ENCODE assay signal across 8 cellular contexts in the genomic region with DNA sequence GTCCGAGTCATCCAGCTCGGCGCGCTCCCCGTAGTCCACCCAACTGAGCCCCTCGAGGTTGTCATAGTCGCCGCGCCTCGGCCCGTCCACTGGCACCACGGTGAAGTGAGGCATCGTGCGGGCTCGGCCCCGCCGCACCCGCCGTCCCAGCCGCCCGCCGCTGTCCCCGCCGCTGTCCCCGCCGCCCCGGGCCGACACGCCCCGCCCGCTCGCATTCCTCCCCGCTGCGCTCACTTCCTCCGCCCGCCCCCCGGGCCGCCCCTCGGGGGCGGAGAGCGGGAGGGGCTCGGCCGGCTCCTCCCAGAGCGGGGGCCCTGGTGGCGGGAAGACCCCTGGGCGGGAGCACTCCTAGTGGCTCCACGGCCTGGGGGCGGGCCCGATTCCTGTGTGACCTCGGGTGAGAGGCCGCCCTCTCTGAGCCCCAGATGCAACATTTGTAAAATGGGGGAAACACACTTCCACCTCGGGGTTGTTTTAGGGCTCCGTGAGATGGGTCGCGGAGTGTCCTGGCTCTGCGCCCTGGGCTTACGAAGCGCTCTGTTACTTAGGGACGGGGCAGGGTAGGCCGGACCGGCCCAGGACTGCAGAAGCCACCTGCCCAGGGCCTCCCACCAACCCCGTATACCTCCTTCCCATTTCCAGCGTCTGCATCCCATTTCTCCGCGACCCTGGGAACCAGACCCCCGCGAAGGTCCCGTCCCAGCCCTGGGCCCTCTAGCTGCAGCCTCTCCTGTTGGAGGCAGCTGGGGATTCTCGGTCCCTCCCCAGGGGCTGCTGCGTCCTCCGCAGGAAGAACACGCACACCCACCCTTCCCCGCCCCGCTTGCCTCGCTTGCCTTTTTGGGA. TPM values are rescaled to one million over a fixed set of nuclear protein-coding genes. Genes with fewer than 3 reads are reported as not detected.
DNase-seq lines count a peak whose midpoint lies in the region; ATAC-seq and TF ChIP-seq lines count a peak whose summit lies in the region.

A gene (minus strand): TSS at position 198 of the 846 bp plus-strand sequence. CDS start 84 bp downstream, at position 114.

- DNase-seq in AG08395 (ENCODE audit: low spot score) (peak; percentile 96), OCI-M2 (lab: John Stamatoyannopoulos, UW; ENCODE audit: unreplicated experiment) (peak; percentile 27), esophagus muscularis mucosa (ENCODE audit: extremely low spot score) (no peak), myocyte (ENCODE audit: low read depth) (peak; percentile 86)
- peak; percentile 95 for DNase-seq in activated T-cell treated with anti-CD3 and anti-CD28 coated beads, Interleukin-2, amount 50 U/mL, for 48 hours
- peak; percentile 89 to 90 for DNase-seq in stimulated activated CD8-positive, alpha-beta memory T cell treated with anti-CD3 and anti-CD28 coated beads, Interleukin-7, amount 100 ng/mL, for 48 hours (ENCODE audit: extremely low read depth in 1 of 2, low read depth in 1 of 2)

- TF ChIP-seq CTCF in esophagus muscularis mucosa (IDR thresholded peaks at IDR 0.05): no peak

- ATAC-seq in GM19035 (IDR thresholded peaks at IDR 0.05; ENCODE audit: unreplicated experiment) (peak; percentile 77), HG03280 (IDR thresholded peaks at IDR 0.05; ENCODE audit: unreplicated experiment) (peak; percentile 88)

- WGBS in esophagus muscularis mucosa: 2% methylated on average over 43 of the region's 75 CpGs

- peak; percentile 77 for TF ChIP-seq POLR2A in esophagus muscularis mucosa (IDR thresholded peaks at IDR 0.05; ENCODE audit: low read depth)

- no peak for TF ChIP-seq EP300 in esophagus muscularis mucosa (IDR thresholded peaks at IDR 0.05)

- peak within 1 kb of the TSS; percentile 88 to 95 (median 92) for H3K4me3 ChIP-seq in esophagus muscularis mucosa

- H3K27me3 ChIP-seq in esophagus muscularis mucosa: no peaks in the 10 kb centered on the region

- H3K4me1 ChIP-seq in esophagus muscularis mucosa: peaks cover 34 to 53% (median 49%) of the 10 kb centered on the region in 4 donors

- no peaks in the 10 kb centered on the region for H3K9me3 ChIP-seq in esophagus muscularis mucosa

- peak within 1 kb of the TSS; percentile 96 to 100 (median 98) for H3K27ac ChIP-seq in esophagus muscularis mucosa (replicated peaks in 1 of 4)

- intact Hi-C loops in esophagus muscularis mucosa (cut with DNase I): no loop called here

- H3K36me3 ChIP-seq in esophagus muscularis mucosa: no peaks in the 10 kb centered on the region

RNA-seq across cellular contexts. Expression of the gene that starts here (rescaled TPM):
- 100 to 1,000 TPM in 1 of 4 donors, 10 to 100 TPM in 3; 65.8 to 142 (median 81.3) TPM for total RNA-seq in esophagus muscularis mucosa
- total RNA-seq in myocyte: 85.9 and 98.3 TPM in 2 replicates
- 151 TPM for polyA plus RNA-seq in myocyte (2012)
